In the genomic region with DNA sequence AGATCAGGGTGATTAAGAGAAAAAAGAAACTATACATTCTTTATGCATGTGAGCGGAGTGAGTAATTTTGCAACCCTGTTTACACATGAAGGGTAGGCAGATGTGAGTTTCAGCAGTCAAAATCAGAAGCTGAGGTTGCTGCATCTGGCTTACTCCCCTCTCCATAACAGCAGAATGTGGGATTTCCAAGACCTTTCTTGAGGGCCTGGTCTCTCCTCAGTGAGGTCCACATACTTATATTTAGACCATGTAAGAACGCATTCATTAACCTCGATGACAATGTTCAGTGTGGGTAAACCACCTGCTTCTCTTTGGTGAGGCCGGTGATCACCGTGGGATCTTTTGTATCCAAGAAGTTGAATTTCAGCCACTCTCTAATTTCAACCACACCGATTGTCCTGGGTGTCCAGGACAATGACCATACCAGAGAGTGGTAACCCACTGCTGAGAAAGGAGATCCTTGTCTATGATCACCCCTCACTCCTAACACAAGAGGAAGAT, we compare ENCODE assay signal across 9 cellular contexts. TPM values are rescaled to one million over a fixed set of nuclear protein-coding genes. Genes with fewer than 3 reads are reported as not detected.
DNase-seq lines count a peak whose midpoint lies in the region; ATAC-seq, FAIRE-seq and TF ChIP-seq lines count a peak whose summit lies in the region.
"Had no signal": no experiment of that assay in that cellular context is flagged by ENCODE, and none has a peak within 500 bp of the region (broad histone marks: within the 10 kb centered on the region; RNA-seq: fewer than 3 reads in every experiment).

No MANE protein-coding gene starts in this region.

- peaks cover 3% of the 10 kb centered on the region for H3K9me3 Mint-ChIP-seq in activated naive CD8-positive, alpha-beta T cell (ENCODE audit: low read depth)

- peak; percentile 93 for FAIRE-seq in GM12891 (lab: Jason Lieb, UNC)
- FAIRE-seq: astrocyte had no signal

- TF ChIP-seq POLR2A in GM12891 (IDR thresholded peaks at IDR 0.05; ENCODE audit: low read depth, low read length) (peak; percentile 47; the same call in 1 of the 2 replicates), uterus (IDR thresholded peaks at IDR 0.05) (no peak)

- peak; percentile 57 for ATAC-seq in GM19452 (IDR thresholded peaks at IDR 0.05; ENCODE audit: unreplicated experiment)
- ATAC-seq in HG03103 (IDR thresholded peaks at IDR 0.05; ENCODE audit: low read depth, unreplicated experiment), result peak; percentile 56

- H3K4me1 Mint-ChIP-seq in activated naive CD8-positive, alpha-beta T cell (ENCODE audit: low read depth), result peaks cover 97% of the 10 kb centered on the region

- intact Hi-C loops in uterus (cut with DNase I; ENCODE audit: low total_unique reads), result no loop called here

- H3K9me3 ChIP-seq in uterus, result no peaks in the 10 kb centered on the region
- H3K9me3 ChIP-seq in effector memory CD4-positive, alpha-beta T cell (ENCODE audit: control insufficient read depth, low read length), result no peaks in the 10 kb centered on the region

- H3K36me3 ChIP-seq in uterus, result no peaks in the 10 kb centered on the region
- no peaks in the 10 kb centered on the region for H3K36me3 ChIP-seq in effector memory CD4-positive, alpha-beta T cell (ENCODE audit: control insufficient read depth, insufficient read depth, low read length)

- peaks cover 3% of the 10 kb centered on the region for H3K36me3 Mint-ChIP-seq in activated naive CD8-positive, alpha-beta T cell

- H3K27me3 ChIP-seq in uterus, result no peaks in the 10 kb centered on the region
- H3K27me3 ChIP-seq in effector memory CD4-positive, alpha-beta T cell (replicated peaks; ENCODE audit: control insufficient read depth, insufficient read depth, low read length, poor library complexity, severe bottlenecking), result no peaks in the 10 kb centered on the region

- H3K4me3 Mint-ChIP-seq in activated naive CD8-positive, alpha-beta T cell, result peak overlapping the region; percentile 41

- no peak overlapping the region for H3K27ac ChIP-seq in uterus
- no peak overlapping the region for H3K27ac ChIP-seq in effector memory CD4-positive, alpha-beta T cell (ENCODE audit: insufficient read depth, low read length, poor library complexity, severe bottlenecking)

- H3K27ac Mint-ChIP-seq in activated naive CD8-positive, alpha-beta T cell, result peak overlapping the region; percentile 85

- H3K4me3 ChIP-seq in uterus, result no peak overlapping the region
- H3K4me3 ChIP-seq in effector memory CD4-positive, alpha-beta T cell (ENCODE audit: insufficient read depth, low read depth, low read length, poor library complexity, severe bottlenecking), result no peak overlapping the region

- no peaks in the 10 kb centered on the region for H3K4me1 ChIP-seq in uterus
- peaks cover 60% of the 10 kb centered on the region for H3K4me1 ChIP-seq in effector memory CD4-positive, alpha-beta T cell (ENCODE audit: control insufficient read depth, insufficient read depth, low read length, poor library complexity, severe bottlenecking)

- no peaks in the 10 kb centered on the region for H3K27me3 Mint-ChIP-seq in activated naive CD8-positive, alpha-beta T cell

- no peak for DNase-seq in GM12891 (ENCODE audit: insufficient read length, low spot score)
- DNase-seq in UCSD-AML1 (lab: John Stamatoyannopoulos, UW; ENCODE audit: unreplicated experiment), result no peak
- DNase-seq in hippocampal formation (lab: John Stamatoyannopoulos, UW), result no peak
- DNase-seq in uterus, result no peak
- DNase-seq in effector memory CD4-positive, alpha-beta T cell, result no peak

- no peak for TF ChIP-seq CTCF in uterus (IDR thresholded peaks at IDR 0.05)

TF ChIP-seq in GM12891, 5 proteins besides CTCF, POLR2A, EP300 and RAD21:
- TF ChIP-seq POU2F2 (IDR thresholded peaks at IDR 0.05; ENCODE audit: low read depth, low read length) (peak; percentile 96), TAF1 (IDR thresholded peaks at IDR 0.05; ENCODE audit: low read depth, low read length) (no peak), PAX5 (IDR thresholded peaks at IDR 0.05; ENCODE audit: insufficient read depth, low read length, severe bottlenecking) (no peak), POLR2AphosphoS5 (IDR thresholded peaks at IDR 0.05; ENCODE audit: low read depth, low read length) (peak; percentile 72; the same call in 1 of the 2 replicates), SPI1 (IDR thresholded peaks at IDR 0.05; ENCODE audit: low read depth, low read length) (no peak)

RNA-seq across cellular contexts. Expression of a gene that starts 18.7 kb away (rescaled TPM):
- 120 TPM for polyA plus RNA-seq in GM12891 (2012; ENCODE audit: low read depth, missing spikeins)
- total RNA-seq in uterus, result 10 to 100 TPM; 47.6 to 94.8 (median 60.2) TPM
